ENCODE assay signal across 8 cellular contexts in genomic region chr2:24359129-24359528, GRCh38. TPM values are rescaled to one million over a fixed set of nuclear protein-coding genes. Genes with fewer than 3 reads are reported as not detected.
DNase-seq lines count a peak whose midpoint lies in the region; ATAC-seq and TF ChIP-seq lines count a peak whose summit lies in the region.

No MANE protein-coding gene starts in this region.

- H3K27me3 ChIP-seq in A673 (replicated peaks; ENCODE audit: insufficient read depth, low read depth, low read length, poor library complexity) (no peaks in the 10 kb centered on the region), HUES48 (ENCODE audit: control insufficient read depth, insufficient read depth, low read length) (peaks cover 14% of the 10 kb centered on the region), breast epithelium (no peaks in the 10 kb centered on the region), mucosa of rectum (ENCODE audit: control insufficient read depth in 2 of 2, insufficient read depth in 2 of 2, low read length in 2 of 2) (no peaks in the 10 kb centered on the region)

- POLR2A ChIA-PET in A673 (lab: Charles Lee; ENCODE audit: low non-redundant PET), result interaction anchor here (0.6 kb wide), 1 partner anchor 56 kb away, joined by 4 read pairs; no protein-coding TSS in a partner anchor

- TSS peak; percentile 52 for BruUV-seq in A673 (replicated peaks; lab: Mats Ljungman, UMichigan)

- DNase-seq in A673 (ENCODE audit: low spot score), result no peak
- DNase-seq in breast epithelium (ENCODE audit: low spot score in 2 of 2), result no peak
- DNase-seq in NCI-H1417 treated with DMSO at 0.1 percent for 48 hours (lab: John Stamatoyannopoulos, UW), result no peak
- no peak for DNase-seq in NCI-H446 (lab: John Stamatoyannopoulos, UW)

- H3K9ac ChIP-seq in HUES48 (ENCODE audit: low read depth, low read length), result 0 out of 2 replicates have a peak overlapping the region, but pooled peaks have one; percentile 75
- H3K9ac ChIP-seq in mucosa of rectum (ENCODE audit: low read depth in 1 of 2, low read length in 2 of 2), result peak overlapping the region; percentile 81 to 98

- H3K9me3 ChIP-seq in A673 (ENCODE audit: low read depth, low read length, poor library complexity, severe bottlenecking) (no peaks in the 10 kb centered on the region), HUES48 (ENCODE audit: control insufficient read depth, insufficient read depth, low read length) (no peaks in the 10 kb centered on the region), breast epithelium (no peaks in the 10 kb centered on the region), mucosa of rectum (ENCODE audit: control insufficient read depth in 2 of 2, low read length in 2 of 2) (no peaks in the 10 kb centered on the region)

- TF ChIP-seq CTCF in A673 (conservative IDR thresholded peaks at IDR 0.05; ENCODE audit: low read depth, low read length) (no peak), breast epithelium (IDR thresholded peaks at IDR 0.05) (no peak)

- peaks cover 4% of the 10 kb centered on the region for H3K4me1 ChIP-seq in A673 (ENCODE audit: insufficient read depth, low read length, poor library complexity, severe bottlenecking)
- H3K4me1 ChIP-seq in HUES48 (ENCODE audit: control insufficient read depth, insufficient read depth, low read length), result peaks cover 13% of the 10 kb centered on the region
- no peaks in the 10 kb centered on the region for H3K4me1 ChIP-seq in breast epithelium
- H3K4me1 ChIP-seq in mucosa of rectum (ENCODE audit: control insufficient read depth in 2 of 2, insufficient read depth in 2 of 2, low read length in 2 of 2), result peaks cover 7 to 11% of the 10 kb centered on the region in 2 donors

- intact Hi-C loops in A673 (cut with micrococcal nuclease; ENCODE audit: unreplicated experiment), result no loop called here
- intact Hi-C loops in breast epithelium (cut with DNase I; ENCODE audit: low total_unique reads), result no loop called here

- H3K27ac ChIP-seq in A673 (ENCODE audit: low read depth, low read length, poor library complexity, severe bottlenecking) (no peak overlapping the region), HUES48 (ENCODE audit: low read depth, low read length) (no peak overlapping the region), breast epithelium (peak overlapping the region in 1 of 2 donors; percentile 98), mucosa of rectum (ENCODE audit: low read depth in 2 of 2, low read length in 2 of 2) (peak overlapping the region in 1 of 2 donors; percentile 97)

- no peak for TF ChIP-seq POLR2A in breast epithelium (IDR thresholded peaks at IDR 0.05)

- no peaks in the 10 kb centered on the region for H3K36me3 ChIP-seq in A673 (ENCODE audit: insufficient read depth, low read length, poor library complexity, severe bottlenecking)
- no peaks in the 10 kb centered on the region for H3K36me3 ChIP-seq in HUES48 (ENCODE audit: control insufficient read depth, insufficient read depth, low read length)
- H3K36me3 ChIP-seq in breast epithelium, result no peaks in the 10 kb centered on the region
- H3K36me3 ChIP-seq in mucosa of rectum (ENCODE audit: control insufficient read depth in 2 of 2, insufficient read depth in 2 of 2, low read length in 2 of 2), result no peaks in the 10 kb centered on the region

- CTCF ChIA-PET in A673 (lab: Charles Lee), result no interaction called here

- ATAC-seq in GM18868 (IDR thresholded peaks at IDR 0.05; ENCODE audit: unreplicated experiment) (no peak), HG03135 (IDR thresholded peaks at IDR 0.05; ENCODE audit: unreplicated experiment) (no peak)

- peak overlapping the region; percentile 89 for H3K4me3 ChIP-seq in A673 (ENCODE audit: low read depth, low read length, poor library complexity, severe bottlenecking)
- peak overlapping the region; percentile 82 for H3K4me3 ChIP-seq in HUES48 (ENCODE audit: low read depth, low read length)
- peak overlapping the region; percentile 91 to 98 (median 92) for H3K4me3 ChIP-seq in breast epithelium
- H3K4me3 ChIP-seq in mucosa of rectum (ENCODE audit: low read length in 2 of 2), result peak overlapping the region; percentile 87 to 91

RNA-seq across cellular contexts. Expression of gene ITSN2, which starts 1.2 kb away (rescaled TPM):
- 16.4 and 21.4 TPM in 2 replicates for total RNA-seq in A673 (2021)
- 10 to 100 TPM; 43.4 to 69.8 (median 46.5) TPM for total RNA-seq in breast epithelium
